Comparison of ENCODE assay signal across 31 cellular contexts in the genomic region with DNA sequence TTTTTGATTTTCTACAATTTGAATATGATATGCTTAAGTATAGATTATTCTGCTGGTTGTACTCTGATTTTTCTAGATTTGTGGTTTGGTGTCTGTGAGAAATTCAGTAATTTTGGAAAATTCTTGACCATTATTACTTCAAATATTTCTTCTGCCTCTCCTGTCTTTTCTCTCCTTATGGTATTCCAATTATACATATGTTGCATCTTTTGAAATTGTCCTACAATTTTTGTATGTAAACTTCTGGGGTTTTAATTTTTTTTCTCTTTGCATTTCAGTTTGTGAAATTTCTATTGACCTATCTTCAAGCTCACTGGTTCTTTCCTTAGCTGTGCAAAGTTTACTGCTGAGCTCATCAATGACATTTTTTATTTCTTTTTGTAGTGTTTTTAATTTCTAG.
"Had no signal": no experiment of that assay in that cellular context is flagged by ENCODE, and none has a peak within 500 bp of the region (broad histone marks: within the 10 kb centered on the region; RNA-seq: fewer than 3 reads in every experiment).

No MANE protein-coding gene starts in this region.

- H3K4me3 ChIP-seq: adrenal gland, ascending aorta, body of pancreas, breast epithelium, cardiac muscle cell, colonic mucosa had no signal

- H3K27ac ChIP-seq: adrenal gland, ascending aorta, body of pancreas, brain microvascular endothelial cell, breast epithelium, cardiac muscle cell, colonic mucosa had no signal

- H3K9me3 ChIP-seq: adrenal gland, ascending aorta, colonic mucosa had no signal

- ATAC-seq: activated naive CD4-positive, alpha-beta T cell treated with anti-CD3 and anti-CD28 coated beads, Interleukin-2, amount 50 U/mL, for 72 hours; activated naive CD8-positive, alpha-beta T cell treated with anti-CD3 and anti-CD28 coated beads, Interleukin-2, amount 50 U/mL, for 24 hours; activated T-cell treated with anti-CD3 and anti-CD28 coated beads, Interleukin-2, amount 50 U/mL, for 4 hours; activated T-cell treated with anti-CD3 and anti-CD28 coated beads, Interleukin-2, amount 50 U/mL, for 72 hours; activated T-helper 17 cell treated with anti-CD3 and anti-CD28 coated beads, Interleukin-2, amount 50 U/mL, for 72 hours; body of pancreas had no signal

- H3K36me3 ChIP-seq: adrenal gland, ascending aorta, brain microvascular endothelial cell, breast epithelium, cardiac muscle cell, colonic mucosa had no signal

- H3K4me1 ChIP-seq: adrenal gland, ascending aorta, body of pancreas, breast epithelium, colonic mucosa had no signal

- DNase-seq: activated effector memory CD4-positive, alpha-beta T cell treated with anti-CD3 and anti-CD28 coated beads, Interleukin-2, amount 50 U/mL, for 16 hours; activated effector memory CD4-positive, alpha-beta T cell treated with Interleukin-2 at 50 U/mL for 16 hours; activated gamma-delta T cell; activated gamma-delta T cell treated with Interleukin-2 at 50 U/mL for 16 hours; activated naive CD4-positive, alpha-beta T cell; activated naive CD4-positive, alpha-beta T cell treated with anti-CD3 and anti-CD28 coated beads for 36 hours; activated naive CD4-positive, alpha-beta T cell treated with anti-CD3 and anti-CD28 coated beads, Interleukin-2, amount 10 ng/mL, durations not matched to agents 7 days and 5 days; activated naive CD4-positive, alpha-beta T cell treated with anti-CD3 and anti-CD28 coated beads, Interleukin-2, amount 50 U/mL, for 16 hours; activated naive CD4-positive, alpha-beta T cell treated with Interleukin-2 at 50 U/mL for 16 hours; activated naive CD8-positive, alpha-beta T cell treated with anti-CD3 and anti-CD28 coated beads for 36 hours; activated naive CD8-positive, alpha-beta T cell treated with anti-CD3 and anti-CD28 coated beads, Interleukin-2, amount 10 ng/mL, durations not matched to agents 7 days and 5 days; activated naive CD8-positive, alpha-beta T cell treated with anti-CD3 and anti-CD28 coated beads, Interleukin-2, amount 50 U/mL, for 24 hours; activated T-cell treated with anti-CD3 and anti-CD28 coated beads, Interleukin-2, amount 50 U/mL, for 4 hours; activated T-cell treated with anti-CD3 and anti-CD28 coated beads, Interleukin-2, amount 50 U/mL, for 48 hours; activated T-cell treated with anti-CD3 and anti-CD28 coated beads, Interleukin-2, amount 50 U/mL, for 72 hours; adrenal gland; amniotic stem cell; amygdala; anterior cingulate cortex; aorta; body of pancreas; brain microvascular endothelial cell; caudate nucleus; central memory CD4-positive, alpha-beta T cell; cerebellar nuclear complex; colonic mucosa had no signal
